Comparison of ENCODE assay signal across 16 cellular contexts in genomic region chr11:60763692-60764369, GRCh38. TPM values are rescaled to one million over a fixed set of nuclear protein-coding genes. Genes with fewer than 3 reads are reported as not detected.
DNase-seq lines count a peak whose midpoint lies in the region; ATAC-seq and TF ChIP-seq lines count a peak whose summit lies in the region.
"Had no signal": no experiment of that assay in that cellular context is flagged by ENCODE, and none has a peak within 500 bp of the region (broad histone marks: within the 10 kb centered on the region; RNA-seq: fewer than 3 reads in every experiment).

No MANE protein-coding gene starts in this region.

- ATAC-seq in HG03045 (IDR thresholded peaks at IDR 0.05; ENCODE audit: unreplicated experiment): peak; percentile 29
- ATAC-seq: mucosa of descending colon had no signal

- POLR2A ChIA-PET in SK-N-SH (lab: Yijun Ruan, JAX): no interaction called here
- POLR2A ChIA-PET in HEK293T (lab: Yijun Ruan, JAX): no interaction called here

- H3K36me3 ChIP-seq in SK-N-SH (replicated peaks in 1 of 2; ENCODE audit: control insufficient read depth in 1 of 2, insufficient read depth in 2 of 2, low read length in 1 of 2) (no peaks in the 10 kb centered on the region), tibial artery (no peaks in the 10 kb centered on the region)

- H3K27ac ChIP-seq in SK-N-SH (ENCODE audit: low read depth in 2 of 2, low read length in 1 of 2): no peak overlapping the region
- no peak overlapping the region for H3K27ac ChIP-seq in tibial artery
- H3K27ac ChIP-seq: testis had no signal

- no peaks in the 10 kb centered on the region for H4K20me1 ChIP-seq in SK-N-SH (ENCODE audit: insufficient read depth)

- peak overlapping the region; percentile 21 for H3K4me3 Mint-ChIP-seq in activated CD4-positive, alpha-beta T cell treated with anti-CD3 and anti-CD28 coated beads, Interleukin-2, amount 10 ng/mL, durations not matched to agents 24 days and 14 days
- H3K4me3 Mint-ChIP-seq: activated CD8-positive, alpha-beta T cell treated with anti-CD3 and anti-CD28 coated beads for 36 hours had no signal

- no peak for TF ChIP-seq POLR2A in lower leg skin (IDR thresholded peaks at IDR 0.05)

- peaks cover 5% of the 10 kb centered on the region for H3K4me1 Mint-ChIP-seq in activated CD4-positive, alpha-beta T cell treated with anti-CD3 and anti-CD28 coated beads, Interleukin-2, amount 10 ng/mL, durations not matched to agents 24 days and 14 days

- CTCF ChIA-PET in SK-N-SH (lab: Yijun Ruan, JAX) (interaction anchor here (1.0 to 4.1 kb wide), 8 partner anchors 10 to 67 kb away, joined by 3 to 67 read pairs (median 4); no protein-coding TSS in a partner anchor), HEK293T (lab: Yijun Ruan, JAX) (interaction anchor here (1.2 to 2.0 kb wide), 3 partner anchors 9 to 36 kb away, joined by 4 to 6 read pairs (median 4); no protein-coding TSS in a partner anchor)

- no peak overlapping the region for H3K4me3 ChIP-seq in SK-N-SH (ENCODE audit: low read depth in 2 of 2, low read length in 1 of 2)
- H3K4me3 ChIP-seq in tibial artery: no peak overlapping the region
- no peak overlapping the region for H3K4me3 ChIP-seq in lower leg skin (ENCODE audit: low read depth, poor library complexity, severe bottlenecking)
- H3K4me3 ChIP-seq: mucosa of descending colon, testis had no signal

- H3K9me3 Mint-ChIP-seq in activated CD4-positive, alpha-beta T cell treated with anti-CD3 and anti-CD28 coated beads, Interleukin-2, amount 10 ng/mL, durations not matched to agents 24 days and 14 days: no peaks in the 10 kb centered on the region
- H3K9me3 Mint-ChIP-seq: activated CD8-positive, alpha-beta T cell treated with anti-CD3 and anti-CD28 coated beads for 36 hours; activated naive CD4-positive, alpha-beta T cell treated with anti-CD3 and anti-CD28 coated beads, Interleukin-2, amount 50 U/mL, for 72 hours had no signal

- H3K27me3 Mint-ChIP-seq in activated CD4-positive, alpha-beta T cell treated with anti-CD3 and anti-CD28 coated beads, Interleukin-2, amount 10 ng/mL, durations not matched to agents 24 days and 14 days: peaks cover 27% of the 10 kb centered on the region

- TF ChIP-seq CTCF in SK-N-SH (IDR thresholded peaks at IDR 0.05): peak; percentile 13; the same call in 1 of the 2 replicates
- no peak for TF ChIP-seq CTCF in tibial artery (IDR thresholded peaks at IDR 0.05)
- TF ChIP-seq CTCF in lower leg skin (IDR thresholded peaks at IDR 0.05): no peak

- no peak overlapping the region for H3K9ac ChIP-seq in SK-N-SH

- no peak for DNase-seq in activated CD4-positive, alpha-beta T cell treated with anti-CD3 and anti-CD28 coated beads, Interleukin-2, amount 10 ng/mL, durations not matched to agents 24 days and 14 days
- no peak for DNase-seq in activated CD4-positive, alpha-beta T cell treated with anti-CD3 and anti-CD28 coated beads, Interleukin-2, amount 50 U/mL, for 1 hour
- no peak for DNase-seq in SK-N-SH
- DNase-seq in tibial artery: peak; percentile 11 to 49
- DNase-seq in lower leg skin (ENCODE audit: low spot score in 2 of 2): no peak
- no peak for DNase-seq in HEK293T (ENCODE audit: extremely low spot score)
- DNase-seq in NCI-H2227 treated with DMSO at 0.1 percent for 48 hours (lab: John Stamatoyannopoulos, UW): no peak
- DNase-seq: activated CD8-positive, alpha-beta T cell treated with anti-CD3 and anti-CD28 coated beads for 36 hours; mucosa of descending colon; OCI-M1; T-helper 17 cell; testis had no signal

- H3K27ac Mint-ChIP-seq in activated CD4-positive, alpha-beta T cell treated with anti-CD3 and anti-CD28 coated beads, Interleukin-2, amount 10 ng/mL, durations not matched to agents 24 days and 14 days: no peak overlapping the region
- H3K27ac Mint-ChIP-seq: activated CD8-positive, alpha-beta T cell treated with anti-CD3 and anti-CD28 coated beads for 36 hours; activated naive CD4-positive, alpha-beta T cell treated with anti-CD3 and anti-CD28 coated beads, Interleukin-2, amount 50 U/mL, for 72 hours; T-helper 17 cell had no signal

- no peaks in the 10 kb centered on the region for H3K9me2 ChIP-seq in SK-N-SH

- no peak for TF ChIP-seq EP300 in SK-N-SH (IDR thresholded peaks at IDR 0.05; ENCODE audit: borderline replicate concordance in 1 of 2, low read depth in 1 of 2, low read length in 1 of 2)

- no peaks in the 10 kb centered on the region for H3K36me3 Mint-ChIP-seq in activated CD4-positive, alpha-beta T cell treated with anti-CD3 and anti-CD28 coated beads, Interleukin-2, amount 10 ng/mL, durations not matched to agents 24 days and 14 days (ENCODE audit: low read depth)
- H3K36me3 Mint-ChIP-seq: activated naive CD4-positive, alpha-beta T cell treated with anti-CD3 and anti-CD28 coated beads, Interleukin-2, amount 50 U/mL, for 72 hours had no signal

- H3K27me3 ChIP-seq in SK-N-SH (ENCODE audit: insufficient read depth): peaks cover 61% of the 10 kb centered on the region
- peaks cover 0 to 40% of the 10 kb centered on the region in 2 donors for H3K27me3 ChIP-seq in tibial artery
- H3K27me3 ChIP-seq: testis had no signal

- no peak overlapping the region for H2AFZ ChIP-seq in SK-N-SH (ENCODE audit: low read depth)

- no peaks in the 10 kb centered on the region for H3K79me2 ChIP-seq in SK-N-SH (ENCODE audit: insufficient read depth)

- H3K4me1 ChIP-seq in SK-N-SH (ENCODE audit: control insufficient read depth in 1 of 2, insufficient read depth in 2 of 2, low read depth in 1 of 2, low read length in 1 of 2) (no peaks in the 10 kb centered on the region; a peak in 1 of 4 replicates), tibial artery (no peaks in the 10 kb centered on the region)
- H3K4me1 ChIP-seq: testis had no signal

- H3K9me3 ChIP-seq in SK-N-SH (no peaks in the 10 kb centered on the region), tibial artery (no peaks in the 10 kb centered on the region)
- H3K9me3 ChIP-seq: mucosa of descending colon, testis had no signal

- no peaks in the 10 kb centered on the region for H3F3A ChIP-seq in SK-N-SH (replicated peaks; ENCODE audit: insufficient read depth)

- no peak overlapping the region for H3K4me2 ChIP-seq in SK-N-SH

- intact Hi-C loops in activated CD4-positive, alpha-beta T cell treated with anti-CD3 and anti-CD28 coated beads, Interleukin-2, amount 10 ng/mL, durations not matched to agents 24 days and 14 days (cut with micrococcal nuclease): no loop called here
- intact Hi-C loops in tibial artery (cut with DNase I; ENCODE audit: low total_unique reads): no loop called here
- intact Hi-C loops in lower leg skin (cut with DNase I; ENCODE audit: low total_unique reads): no loop called here

- WGBS in SK-N-SH (ENCODE audit: low lambda C conversion rate): 29% methylated on average over 11 of the region's 11 CpGs
- 94 to 95% methylated on average over 11 of the region's 11 CpGs for WGBS in lower leg skin, 2 donors

- no peak for TF ChIP-seq RAD21 in SK-N-SH (IDR thresholded peaks at IDR 0.05; ENCODE audit: low read length)

TF ChIP-seq in SK-N-SH, 30 proteins besides CTCF, POLR2A, EP300 and RAD21 (continues in another document):
- no peak for TF ChIP-seq YY1 (IDR thresholded peaks at IDR 0.05; ENCODE audit: low read depth)
- no peak for TF ChIP-seq CHD2 (IDR thresholded peaks at IDR 0.05; ENCODE audit: low read length, partially characterized antibody)
- TF ChIP-seq USF1 (IDR thresholded peaks at IDR 0.05; ENCODE audit: borderline replicate concordance, low read depth): no peak
- no peak for TF ChIP-seq NFIC (IDR thresholded peaks at IDR 0.05; ENCODE audit: borderline replicate concordance)

TF ChIP-seq in HEK293T, 16 proteins besides CTCF, POLR2A, EP300 and RAD21:
- TF ChIP-seq, protein P1, sequence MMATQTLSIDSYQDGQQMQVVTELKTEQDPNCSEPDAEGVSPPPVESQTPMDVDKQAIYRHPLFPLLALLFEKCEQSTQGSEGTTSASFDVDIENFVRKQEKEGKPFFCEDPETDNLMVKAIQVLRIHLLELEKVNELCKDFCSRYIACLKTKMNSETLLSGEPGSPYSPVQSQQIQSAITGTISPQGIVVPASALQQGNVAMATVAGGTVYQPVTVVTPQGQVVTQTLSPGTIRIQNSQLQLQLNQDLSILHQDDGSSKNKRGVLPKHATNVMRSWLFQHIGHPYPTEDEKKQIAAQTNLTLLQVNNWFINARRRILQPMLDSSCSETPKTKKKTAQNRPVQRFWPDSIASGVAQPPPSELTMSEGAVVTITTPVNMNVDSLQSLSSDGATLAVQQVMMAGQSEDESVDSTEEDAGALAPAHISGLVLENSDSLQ (IDR thresholded peaks at IDR 0.05): no peak
- no peak for TF ChIP-seq FOXK2 (IDR thresholded peaks at IDR 0.05)
- TF ChIP-seq SUZ12 (IDR thresholded peaks at IDR 0.05): no peak
- TF ChIP-seq LEF1 (IDR thresholded peaks at IDR 0.05; ENCODE audit: borderline replicate concordance): no peak
- no peak for TF ChIP-seq ARNT (IDR thresholded peaks at IDR 0.05)

RNA-seq across cellular contexts. Expression of gene MS4A15, which starts 7.2 kb away (rescaled TPM):
- not detected in 2 replicates for total RNA-seq in activated CD4-positive, alpha-beta T cell treated with anti-CD3 and anti-CD28 coated beads, Interleukin-2, amount 10 ng/mL, durations not matched to agents 24 days and 14 days
- polyA plus RNA-seq in SK-N-SH (2012; rRNA removed): not detected in 2 replicates
- not detected in 2 replicates for polyA plus RNA-seq in SK-N-SH (2012; cell fraction: cytosol; rRNA removed)
- polyA plus RNA-seq in SK-N-SH (2012; cell fraction: nucleus; rRNA removed): 0.04 TPM in 1 of 2 replicates, not detected in the other
- not detected for total RNA-seq in lower leg skin
- total RNA-seq: activated CD8-positive, alpha-beta T cell treated with anti-CD3 and anti-CD28 coated beads for 36 hours; activated naive CD4-positive, alpha-beta T cell treated with anti-CD3 and anti-CD28 coated beads, Interleukin-2, amount 50 U/mL, for 72 hours; chondrocyte; fibroblast of lung; T-helper 17 cell had no signal
- polyA plus RNA-seq: fibroblast of lung had no signal

RNA-seq across cellular contexts. Expression of gene MS4A10, which starts 21.3 kb away (rescaled TPM):
- total RNA-seq in activated CD4-positive, alpha-beta T cell treated with anti-CD3 and anti-CD28 coated beads, Interleukin-2, amount 10 ng/mL, durations not matched to agents 24 days and 14 days: not detected in 2 replicates
- not detected in 2 replicates for polyA plus RNA-seq in SK-N-SH (2012; rRNA removed)
- not detected in 2 replicates for polyA plus RNA-seq in SK-N-SH (2012; cell fraction: cytosol; rRNA removed)
- polyA plus RNA-seq in SK-N-SH (2012; cell fraction: nucleus; rRNA removed): not detected in 2 replicates
- not detected for total RNA-seq in lower leg skin
- total RNA-seq: activated CD8-positive, alpha-beta T cell treated with anti-CD3 and anti-CD28 coated beads for 36 hours; activated naive CD4-positive, alpha-beta T cell treated with anti-CD3 and anti-CD28 coated beads, Interleukin-2, amount 50 U/mL, for 72 hours; chondrocyte; fibroblast of lung; T-helper 17 cell had no signal
- polyA plus RNA-seq: fibroblast of lung had no signal

RNA-seq across cellular contexts. Expression of gene MS4A18, which starts 39.3 kb away (rescaled TPM):
- not detected in 2 replicates for total RNA-seq in activated CD4-positive, alpha-beta T cell treated with anti-CD3 and anti-CD28 coated beads, Interleukin-2, amount 10 ng/mL, durations not matched to agents 24 days and 14 days
- polyA plus RNA-seq in SK-N-SH (2012; rRNA removed): not detected in 2 replicates
- not detected in 2 replicates for polyA plus RNA-seq in SK-N-SH (2012; cell fraction: cytosol; rRNA removed)
- polyA plus RNA-seq in SK-N-SH (2012; cell fraction: nucleus; rRNA removed): not detected in 2 replicates
- total RNA-seq in lower leg skin: not detected
- total RNA-seq: activated CD8-positive, alpha-beta T cell treated with anti-CD3 and anti-CD28 coated beads for 36 hours; activated naive CD4-positive, alpha-beta T cell treated with anti-CD3 and anti-CD28 coated beads, Interleukin-2, amount 50 U/mL, for 72 hours; chondrocyte; fibroblast of lung; mucosa of descending colon; T-helper 17 cell had no signal
- polyA plus RNA-seq: fibroblast of lung had no signal

Comparison
In these comparisons a context has a peak if more than half of its experiments do, and no peak if none do; other contexts are left out.
1. DNase-seq: peak in tibial artery (2 of 2); none in activated CD4-positive, alpha-beta T cell treated with anti-CD3 and anti-CD28 coated beads, Interleukin-2, amount 10 ng/mL, durations not matched to agents 24 days and 14 days (single experiment), activated CD4-positive, alpha-beta T cell treated with anti-CD3 and anti-CD28 coated beads, Interleukin-2, amount 50 U/mL, for 1 hour (single experiment), SK-N-SH (single experiment), lower leg skin (0 of 2), HEK293T (single experiment) and NCI-H2227 treated with DMSO at 0.1 percent for 48 hours (single experiment).